16 cellular contexts compared by ENCODE assay signal in genomic region chr5:14902826-14903560, GRCh38.
"Had no signal": no experiment of that assay in that cellular context is flagged by ENCODE, and none has a peak within 500 bp of the region (broad histone marks: within the 10 kb centered on the region; RNA-seq: fewer than 3 reads in every experiment).

No MANE protein-coding gene starts in this region.

- H3K9me3 ChIP-seq: lower lobe of right lung, tibial artery had no signal

- ATAC-seq: activated CD8-positive, alpha-beta T cell treated with anti-CD3 and anti-CD28 coated beads, Interleukin-2, amount 10 ng/mL, durations not matched to agents 7 days and 5 days; activated naive CD4-positive, alpha-beta T cell treated with anti-CD3 and anti-CD28 coated beads, Interleukin-2, amount 50 U/mL, for 72 hours; activated T-cell treated with anti-CD3 and anti-CD28 coated beads, Interleukin-2, amount 50 U/mL, for 72 hours; lower lobe of right lung; stimulated activated memory B cell treated with anti-CD40 and anti-IgM and Interleukin-4, amounts not matched to agents 10 μg/mL and 1 μg/mL and 100 μg/mL, for 72 hours; T-helper 17 cell had no signal

- H3K27me3 ChIP-seq: tibial artery had no signal

- DNase-seq: activated CD4-positive, alpha-beta T cell treated with anti-CD3 and anti-CD28 coated beads for 4 hours; activated CD8-positive, alpha-beta memory T cell treated with anti-CD3 and anti-CD28 coated beads, Interleukin-2, amount 50 U/mL, for 4 hours; activated CD8-positive, alpha-beta T cell treated with anti-CD3 and anti-CD28 coated beads, Interleukin-2, amount 10 ng/mL, durations not matched to agents 7 days and 5 days; activated gamma-delta T cell; activated T-cell treated with anti-CD3 and anti-CD28 coated beads, Interleukin-2, amount 50 U/mL, for 72 hours; amniotic stem cell; glutamatergic neuron; lower lobe of right lung; naive B cell; stimulated activated CD4-positive, alpha-beta T cell treated with anti-CD3 and anti-CD28 coated beads, Interleukin-2, amount 100 ng/mL, for 48 hours; T-helper 17 cell; tibial artery; WERI-Rb-1 had no signal

- FAIRE-seq: urothelium cell line had no signal

- H3K36me3 ChIP-seq: lower lobe of right lung, tibial artery, WERI-Rb-1 had no signal

- H3K27ac ChIP-seq: lower lobe of right lung, tibial artery, WERI-Rb-1 had no signal

- H3K4me3 ChIP-seq: lower lobe of right lung, tibial artery had no signal
